17 cellular contexts compared by ENCODE assay signal in the genomic region with DNA sequence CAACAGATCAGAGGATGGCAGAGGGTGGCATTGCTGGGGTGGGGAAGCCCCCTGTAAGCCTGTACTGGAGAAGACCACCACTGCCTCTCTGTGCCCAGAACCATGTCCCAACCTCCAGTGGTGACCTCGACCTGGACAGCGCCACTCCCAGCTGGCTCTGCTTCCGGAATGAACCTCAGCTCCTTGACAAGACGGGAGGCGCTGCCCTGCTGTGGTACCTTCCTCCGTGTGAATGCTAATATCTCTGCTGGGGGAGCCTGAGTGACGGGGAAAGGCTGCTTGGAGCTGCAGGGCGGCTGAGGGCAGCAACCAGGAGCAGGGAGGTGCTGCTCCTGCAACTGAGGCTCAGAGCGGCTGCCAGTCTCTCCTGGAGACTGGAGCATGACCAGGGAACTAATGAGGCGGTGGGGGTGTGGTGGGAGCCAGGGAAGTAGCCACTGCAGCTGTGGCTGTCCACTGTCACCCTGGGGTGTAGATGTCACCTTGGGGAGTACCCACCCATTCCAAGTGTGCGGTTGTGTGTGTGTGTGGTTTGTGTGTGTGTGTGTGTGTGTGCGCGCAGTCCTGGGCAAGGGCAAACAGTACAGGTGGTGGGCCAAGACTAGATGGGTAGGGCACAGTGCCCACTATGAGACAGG. TPM values are rescaled to one million over a fixed set of nuclear protein-coding genes. Genes with fewer than 3 reads are reported as not detected.
DNase-seq lines count a peak whose midpoint lies in the region; ATAC-seq and TF ChIP-seq lines count a peak whose summit lies in the region.
"Had no signal": no experiment of that assay in that cellular context is flagged by ENCODE, and none has a peak within 500 bp of the region (broad histone marks: within the 10 kb centered on the region; RNA-seq: fewer than 3 reads in every experiment).

No MANE protein-coding gene starts in this region.

- intact Hi-C loops in PC-3 (cut with micrococcal nuclease): loop anchor here (1.0 kb wide), 2 partner anchors 11 to 19 kb away; no protein-coding TSS in a partner anchor
- intact Hi-C loops in dorsolateral prefrontal cortex (cut with DNase I): loop anchor here in 1 of 2 donors (2.0 kb wide), 1 partner anchor 23 kb away; no protein-coding TSS in a partner anchor
- intact Hi-C loops in colonic mucosa (cut with DNase I): no loop called here

- no peak for TF ChIP-seq POLR2A in gastroesophageal sphincter (IDR thresholded peaks at IDR 0.05)

- WGBS in mesendoderm (ENCODE audit: extremely low coverage, insufficient coverage, low lambda C conversion rate): no CpG with 5 or more reads among the region's 13 CpGs
- WGBS in gastroesophageal sphincter (ENCODE audit: low coverage in 1 of 2), 2 donors: 100% methylated on average over 2 of the region's 13 CpGs; no CpG with 5 or more reads in 1 of the 2 donors

- H2AFZ ChIP-seq in PC-3 (ENCODE audit: low read length): no peak overlapping the region

- H4K5ac ChIP-seq in mesendoderm (ENCODE audit: low read length): no peak overlapping the region

- H3K56ac ChIP-seq in mesendoderm (ENCODE audit: low read length): peak overlapping the region; percentile 11

- no peak overlapping the region for H2BK15ac ChIP-seq in mesendoderm (replicated peaks; ENCODE audit: low read depth)

- no peak overlapping the region for H2AK5ac ChIP-seq in mesendoderm (ENCODE audit: low read length)

- POLR2A ChIA-PET in PC-3 (lab: Charles Lee; ENCODE audit: unreplicated experiment): interaction anchor here (0.9 to 1.4 kb wide), 2 partner anchors 11 to 17 kb away, joined by 5 to 9 read pairs; no protein-coding TSS in a partner anchor

- H3K36me3 ChIP-seq in BE2C: peaks cover 34% of the 10 kb centered on the region
- no peaks in the 10 kb centered on the region for H3K36me3 ChIP-seq in PC-3 (ENCODE audit: low read depth, low read length)
- no peaks in the 10 kb centered on the region for H3K36me3 ChIP-seq in mesendoderm (ENCODE audit: control insufficient read depth, insufficient read depth, low read length)
- H3K36me3 ChIP-seq in gastroesophageal sphincter: no peaks in the 10 kb centered on the region
- no peaks in the 10 kb centered on the region for H3K36me3 ChIP-seq in colonic mucosa
- H3K36me3 ChIP-seq: thoracic aorta had no signal

- peak overlapping the region; percentile 78 for H3K4me3 ChIP-seq in BE2C (ENCODE audit: low read depth, low read length)
- peak overlapping the region; percentile 1; the same call in 1 of the 2 replicates for H3K4me3 ChIP-seq in PC-3 (ENCODE audit: low read length)
- peak overlapping the region in 29 of 59 donors; percentile 2 to 68 (median 49) for H3K4me3 ChIP-seq in dorsolateral prefrontal cortex
- H3K4me3 ChIP-seq in mesendoderm (ENCODE audit: low read length): no peak overlapping the region
- no peak overlapping the region for H3K4me3 ChIP-seq in gastroesophageal sphincter
- H3K4me3 ChIP-seq in colonic mucosa: no peak overlapping the region
- H3K4me3 ChIP-seq: skin epidermis, thoracic aorta had no signal

- H4K8ac ChIP-seq in mesendoderm (ENCODE audit: low read depth, low read length): no peak overlapping the region

- H3K79me1 ChIP-seq in mesendoderm (ENCODE audit: low read length): no peaks in the 10 kb centered on the region

- H3K18ac ChIP-seq in mesendoderm (ENCODE audit: low read length): no peak overlapping the region

- BruUV-seq in PC-3 (replicated peaks; lab: Mats Ljungman, UMichigan): TSS peak; percentile 26

- H3K4me1 ChIP-seq in BE2C: peaks cover 32% of the 10 kb centered on the region
- H3K4me1 ChIP-seq in PC-3 (ENCODE audit: insufficient read depth, low read length): peaks cover 34% of the 10 kb centered on the region
- H3K4me1 ChIP-seq in mesendoderm (ENCODE audit: control insufficient read depth, low read depth, low read length): peaks cover 16% of the 10 kb centered on the region
- H3K4me1 ChIP-seq in gastroesophageal sphincter: peaks cover 0 to 49% (median 20%) of the 10 kb centered on the region in 3 donors
- no peaks in the 10 kb centered on the region for H3K4me1 ChIP-seq in colonic mucosa

- H3K27me3 ChIP-seq in BE2C: no peaks in the 10 kb centered on the region
- no peaks in the 10 kb centered on the region for H3K27me3 ChIP-seq in PC-3 (ENCODE audit: low read length)
- H3K27me3 ChIP-seq in dorsolateral prefrontal cortex: no peaks in the 10 kb centered on the region
- no peaks in the 10 kb centered on the region for H3K27me3 ChIP-seq in mesendoderm (ENCODE audit: insufficient read depth, low read length, poor library complexity)
- H3K27me3 ChIP-seq in gastroesophageal sphincter: peaks cover 17% of the 10 kb centered on the region
- no peaks in the 10 kb centered on the region for H3K27me3 ChIP-seq in colonic mucosa

- H4K20me1 ChIP-seq in PC-3 (ENCODE audit: low read length): no peaks in the 10 kb centered on the region

- peak; percentile 1 for ATAC-seq in PC-3
- ATAC-seq in gastroesophageal sphincter: no peak
- no peak for ATAC-seq in GM19397 (IDR thresholded peaks at IDR 0.05; ENCODE audit: unreplicated experiment)
- ATAC-seq: activated CD4-positive, alpha-beta T cell treated with anti-CD3 and anti-CD28 coated beads for 36 hours had no signal

- TF ChIP-seq CTCF in BE2C (IDR thresholded peaks at IDR 0.05; ENCODE audit: low read depth, low read length): no peak
- TF ChIP-seq CTCF in PC-3 (conservative IDR thresholded peaks at IDR 0.05; ENCODE audit: low read depth, low read length): no peak; the same call in 1 of the 2 replicates
- no peak for TF ChIP-seq CTCF in dorsolateral prefrontal cortex (IDR thresholded peaks at IDR 0.05 in 54 of 56, conservative IDR thresholded peaks at IDR 0.05 in 2 of 56; ENCODE audit: low read depth in 1 of 56, partially characterized antibody in 56 of 56)
- TF ChIP-seq CTCF in gastroesophageal sphincter (IDR thresholded peaks at IDR 0.05): no peak
- no peak for TF ChIP-seq CTCF in colonic mucosa (IDR thresholded peaks at IDR 0.05)

- H3K27ac ChIP-seq in PC-3 (ENCODE audit: low read length) (peak overlapping the region; percentile 97), dorsolateral prefrontal cortex (peak overlapping the region in 49 of 59 donors; percentile 15 to 99 (median 96)), mesendoderm (ENCODE audit: low read depth, low read length) (no peak overlapping the region), gastroesophageal sphincter (no peak overlapping the region), colonic mucosa (no peak overlapping the region)
- H3K27ac ChIP-seq: thoracic aorta had no signal

- H2BK5ac ChIP-seq in mesendoderm (ENCODE audit: low read length): no peak overlapping the region

- DNase-seq in BE2C (no peak), PC-3 (no peak), dorsolateral prefrontal cortex (peak in 1 of 10 donors; percentile 41), mesendoderm (no peak), colonic mucosa (no peak)
- no peak for DNase-seq in stimulated activated CD4-positive, alpha-beta T cell treated with anti-CD3 and anti-CD28 coated beads, Interleukin-4, amount 100 ng/mL, for 1 hour
- DNase-seq: activated CD4-positive, alpha-beta T cell treated with anti-CD3 and anti-CD28 coated beads for 36 hours; activated gamma-delta T cell treated with Interleukin-2 at 50 U/mL for 16 hours; aorta; erythroblast; MV-4-11; NCI-H2081; NCI-H524 treated with DMSO at 0.1 percent for 48 hours had no signal

- H3K9ac ChIP-seq in PC-3 (ENCODE audit: low read length) (peak overlapping the region; percentile 78), mesendoderm (ENCODE audit: low read length) (no peak overlapping the region), colonic mucosa (ENCODE audit: low read depth in 2 of 2, low read length in 2 of 2) (no peak overlapping the region)

- H3K23ac ChIP-seq in mesendoderm (ENCODE audit: low read length): no peak overlapping the region

- H3K9me3 ChIP-seq in BE2C: no peaks in the 10 kb centered on the region
- no peaks in the 10 kb centered on the region for H3K9me3 ChIP-seq in PC-3 (ENCODE audit: low read length)
- H3K9me3 ChIP-seq in gastroesophageal sphincter: no peaks in the 10 kb centered on the region
- no peaks in the 10 kb centered on the region for H3K9me3 ChIP-seq in colonic mucosa
- H3K9me3 ChIP-seq: thoracic aorta had no signal

- no peak overlapping the region for H3K4ac ChIP-seq in mesendoderm (ENCODE audit: low read depth, low read length)

- TF ChIP-seq EP300 in gastroesophageal sphincter (IDR thresholded peaks at IDR 0.05): no peak

- H3K4me2 ChIP-seq in PC-3 (ENCODE audit: low read length): peak overlapping the region; percentile 48
- H3K4me2 ChIP-seq in mesendoderm (ENCODE audit: low read length): no peak overlapping the region

- H3K9me2 ChIP-seq in PC-3 (replicated peaks; ENCODE audit: low read length): no peaks in the 10 kb centered on the region

- no peaks in the 10 kb centered on the region for H3F3A ChIP-seq in PC-3 (ENCODE audit: low read length, unreplicated experiment)

- CTCF ChIA-PET in PC-3 (lab: Charles Lee): interaction anchor here (0.6 to 2.4 kb wide), 9 partner anchors 11 to 735 kb away, joined by 3 to 23 read pairs (median 6); a partner anchor contains a TSS

- no peaks in the 10 kb centered on the region for H3K79me2 ChIP-seq in PC-3 (ENCODE audit: low read length)
- no peaks in the 10 kb centered on the region for H3K79me2 ChIP-seq in mesendoderm (ENCODE audit: control insufficient read depth, insufficient read depth, low read length)

- no peak overlapping the region for H2BK120ac ChIP-seq in mesendoderm (ENCODE audit: low read depth, low read length)

RNA-seq across cellular contexts. Expression of a gene that starts 6.2 kb away (rescaled TPM):
- polyA plus RNA-seq in BE2C (2012; ENCODE audit: insufficient read depth, insufficient read length, low read depth): 44.2 TPM
- 0.86 and 2.5 TPM in 2 replicates for total RNA-seq in PC-3 (2014; rRNA removed)
- total RNA-seq in dorsolateral prefrontal cortex: 10 to 100 TPM in 118 of 120 experiments, 1 to 10 TPM in 2; 9.7 to 74.7 (median 21.5) TPM
- 0.59 TPM for polyA plus RNA-seq in mesendoderm (2013, experiment 1 of 2)
- polyA plus RNA-seq in mesendoderm (2013, experiment 2 of 2): 0.55 TPM
- 10 to 100 TPM in 1 of 4 donors, 1 to 10 TPM in 2, under 1 TPM in 1; 0.57 to 11.2 (median 2.3) TPM for total RNA-seq in gastroesophageal sphincter
- total RNA-seq in colonic mucosa: 1 to 10 TPM in 1 of 2 donors, under 1 TPM in 1; 0.29 to 1.2 TPM
- total RNA-seq: activated CD4-positive, alpha-beta T cell treated with anti-CD3 and anti-CD28 coated beads for 36 hours had no signal
- polyA plus RNA-seq: aorta had no signal

RNA-seq across cellular contexts. Expression of a gene that starts 8.5 kb away (rescaled TPM):
- 160 TPM for polyA plus RNA-seq in BE2C (2012; ENCODE audit: insufficient read depth, insufficient read length, low read depth)
- 0.40 and 0.62 TPM in 2 replicates for total RNA-seq in PC-3 (2014; rRNA removed)
- total RNA-seq in dorsolateral prefrontal cortex: 10 to 100 TPM in 118 of 120 experiments, 1 to 10 TPM in 2; 7.1 to 34.6 (median 19.7) TPM
- 0.88 TPM for polyA plus RNA-seq in mesendoderm (2013, experiment 1 of 2)
- polyA plus RNA-seq in mesendoderm (2013, experiment 2 of 2): 0.88 TPM
- 10 to 100 TPM; 12.6 to 23.2 (median 18.8) TPM for total RNA-seq in gastroesophageal sphincter
- total RNA-seq in colonic mucosa: 1 to 10 TPM; 4.7 to 9.9 TPM
- total RNA-seq: activated CD4-positive, alpha-beta T cell treated with anti-CD3 and anti-CD28 coated beads for 36 hours had no signal

RNA-seq across cellular contexts. Expression of a gene that starts 39.6 kb away (rescaled TPM):
- not detected for polyA plus RNA-seq in BE2C (2012; ENCODE audit: insufficient read depth, insufficient read length, low read depth)
- total RNA-seq in PC-3 (2014; rRNA removed): 1.0 and 6.4 TPM in 2 replicates
- 10 to 100 TPM in 1 of 120 experiments, 1 to 10 TPM in 98, under 1 TPM in 16, not detected in 5; 0.38 to 10.0 (median 1.8) TPM for total RNA-seq in dorsolateral prefrontal cortex
- 0.04 TPM for polyA plus RNA-seq in mesendoderm (2013, experiment 1 of 2)
- 0.04 TPM for polyA plus RNA-seq in mesendoderm (2013, experiment 2 of 2)
- total RNA-seq in gastroesophageal sphincter: 10 to 100 TPM in 2 of 4 donors, 1 to 10 TPM in 2; 5.4 to 27.1 (median 10.6) TPM
- total RNA-seq in colonic mucosa: 1 to 10 TPM; 3.8 to 6.3 TPM

RNA-seq across cellular contexts. Expression of a gene that starts 44.8 kb away (rescaled TPM):
- polyA plus RNA-seq in BE2C (2012; ENCODE audit: insufficient read depth, insufficient read length, low read depth): 4.0 TPM
- total RNA-seq in PC-3 (2014; rRNA removed) (52.3 and 74.8 TPM in 2 replicates), dorsolateral prefrontal cortex (10 to 100 TPM in 119 of 120 experiments, 1 to 10 TPM in 1; 7.0 to 64.1 (median 28.9) TPM), gastroesophageal sphincter (10 to 100 TPM in 1 of 4 donors, 1 to 10 TPM in 3; 7.3 to 20.5 (median 8.5) TPM), colonic mucosa (10 to 100 TPM; 11.6 to 23.9 TPM)
- 12.3 TPM for polyA plus RNA-seq in mesendoderm (2013, experiment 1 of 2)
- polyA plus RNA-seq in mesendoderm (2013, experiment 2 of 2): 11.8 TPM

Comparison
In these comparisons a context has a peak if more than half of its experiments do, and no peak if none do; other contexts are left out.
1. H3K4me3 ChIP-seq: peak in BE2C (single experiment) and PC-3 (single experiment); none in mesendoderm (single experiment), gastroesophageal sphincter (0 of 2) and colonic mucosa (single experiment).
2. H3K27ac ChIP-seq: peak in PC-3 (single experiment) and dorsolateral prefrontal cortex (49 of 59); none in mesendoderm (single experiment), gastroesophageal sphincter (0 of 4) and colonic mucosa (single experiment).